16 cellular contexts compared by ENCODE assay signal in genomic region chr12:91127751-91128150, GRCh38. TPM values are rescaled to one million over a fixed set of nuclear protein-coding genes. Genes with fewer than 3 reads are reported as not detected.
DNase-seq lines count a peak whose midpoint lies in the region; ATAC-seq, FAIRE-seq and TF ChIP-seq lines count a peak whose summit lies in the region.
"Had no signal": no experiment of that assay in that cellular context is flagged by ENCODE, and none has a peak within 500 bp of the region (broad histone marks: within the 10 kb centered on the region; RNA-seq: fewer than 3 reads in every experiment).

No MANE protein-coding gene starts in this region.

- no peak overlapping the region for H2AK5ac ChIP-seq in mesenchymal stem cell (ENCODE audit: low read length, severe bottlenecking)

- H2BK12ac ChIP-seq in mesenchymal stem cell (ENCODE audit: low read length in 2 of 2) = no peak overlapping the region

- H3K4me3 Mint-ChIP-seq in Caco-2 (ENCODE audit: unreplicated experiment) = no peak overlapping the region

- H3K18ac ChIP-seq in mesenchymal stem cell (ENCODE audit: low read depth in 1 of 2, low read length in 2 of 2) = no peak overlapping the region

- no peak overlapping the region for H4K91ac ChIP-seq in mesenchymal stem cell (ENCODE audit: low read length)

- H2BK5ac ChIP-seq in mesenchymal stem cell (ENCODE audit: low read depth, low read length, poor library complexity, severe bottlenecking) = no peak overlapping the region

- ATAC-seq in GM12878 (peak; percentile 63), HG03025 (IDR thresholded peaks at IDR 0.05; ENCODE audit: low FRiP score, unreplicated experiment) (no peak)

- WGBS in GM12878 (ENCODE audit: insufficient coverage, insufficient replicate concordance, low lambda C conversion rate, missing lambda C conversion rate) = 0% methylated on average over 2 of the region's 3 CpGs
- 98% methylated on average over 1 of the region's 3 CpGs for WGBS in mesenchymal stem cell

- H3K4me2 ChIP-seq in GM12878 (ENCODE audit: control insufficient read depth, insufficient read depth) = no peak overlapping the region
- no peak overlapping the region for H3K4me2 ChIP-seq in mesenchymal stem cell (ENCODE audit: low read length, poor library complexity, severe bottlenecking)

- H2BK120ac ChIP-seq in mesenchymal stem cell (ENCODE audit: low read depth, low read length) = peak overlapping the region; percentile 87

- H3K36me3 ChIP-seq in Caco-2 (ENCODE audit: control insufficient read depth, insufficient read depth, low read length) (no peaks in the 10 kb centered on the region), GM12878 (ENCODE audit: control insufficient read depth in 2 of 2, insufficient read depth in 2 of 2, low read length in 1 of 2) (no peaks in the 10 kb centered on the region), mesenchymal stem cell (ENCODE audit: control insufficient read depth in 1 of 2, insufficient read depth in 2 of 2, low read depth in 1 of 2, low read length in 2 of 2) (no peaks in the 10 kb centered on the region)
- H3K36me3 ChIP-seq: transverse colon had no signal

- POLR2A ChIA-PET in Caco-2 (lab: Charles Lee) = no interaction called here
- POLR2A ChIA-PET in GM12878 (lab: Charles Lee) = no interaction called here

- TF ChIP-seq POLR2A in GM12878 (IDR thresholded peaks at IDR 0.05; ENCODE audit: low read depth, low read length) = no peak

- peaks cover 8% of the 10 kb centered on the region for H3K4me1 Mint-ChIP-seq in Caco-2 (ENCODE audit: low read depth, unreplicated experiment)

- TF ChIP-seq CTCF in Caco-2 (IDR thresholded peaks at IDR 0.05; ENCODE audit: insufficient read depth in 1 of 2, low read depth in 1 of 2, low read length in 1 of 2, severe bottlenecking in 1 of 2, unreplicated experiment in 1 of 2) (no peak), GM12878 (IDR thresholded peaks at IDR 0.05 in 2 of 3, conservative IDR thresholded peaks at IDR 0.05 in 1 of 3; ENCODE audit: control insufficient read depth in 2 of 3, extremely low read depth in 1 of 3, insufficient read depth in 1 of 3, low read depth in 3 of 3, low read length in 3 of 3) (no peak)

- no peak overlapping the region for H4K8ac ChIP-seq in mesenchymal stem cell (ENCODE audit: low read length)

- SMC1A ChIA-PET in GM12878 (lab: Charles Lee; ENCODE audit: uncharacterized antibody, unreplicated experiment) = no interaction called here

- no peak for TF ChIP-seq RAD21 in GM12878 (IDR thresholded peaks at IDR 0.05; ENCODE audit: insufficient read depth, low read depth, low read length)

- intact Hi-C loops in Caco-2 (cut with micrococcal nuclease; ENCODE audit: unreplicated experiment) (no loop called here), GM12878 (cut with micrococcal nuclease; ENCODE audit: unreplicated experiment) (no loop called here)

- no peak overlapping the region for H2AFZ ChIP-seq in GM12878 (ENCODE audit: control insufficient read depth, low read depth, low read length)
- no peak overlapping the region for H2AFZ ChIP-seq in mesenchymal stem cell (ENCODE audit: low read depth, low read length)

- H2BK15ac ChIP-seq in mesenchymal stem cell (ENCODE audit: low read depth, poor library complexity, severe bottlenecking) = no peak overlapping the region

- no peaks in the 10 kb centered on the region for H3K36me3 Mint-ChIP-seq in Caco-2 (ENCODE audit: insufficient read depth, unreplicated experiment)

- peak overlapping the region; percentile 21 for H3K27ac Mint-ChIP-seq in Caco-2 (ENCODE audit: unreplicated experiment)

- H3K27ac ChIP-seq in GM12878 (ENCODE audit: control insufficient read depth, insufficient read depth) (no peak overlapping the region), mesenchymal stem cell (ENCODE audit: low read length, poor library complexity, severe bottlenecking) (no peak overlapping the region)
- H3K27ac ChIP-seq: transverse colon had no signal

- H4K20me1 ChIP-seq in GM12878 (ENCODE audit: control insufficient read depth, insufficient read depth) = no peaks in the 10 kb centered on the region

- no peak overlapping the region for H3K23ac ChIP-seq in mesenchymal stem cell (ENCODE audit: low read length in 2 of 2)

- DNase-seq in Caco-2 = no peak
- DNase-seq in HT-29 (ENCODE audit: low spot score) = peak; percentile 71
- DNase-seq in GM12878 (ENCODE audit: low read depth, low spot score) = no peak
- peak; percentile 44 for DNase-seq in mesenchymal stem cell
- DNase-seq in hypothalamus (lab: John Stamatoyannopoulos, UW) = no peak
- no peak for DNase-seq in germinal center (ENCODE audit: low spot score)
- DNase-seq in activated T-cell treated with anti-CD3 and anti-CD28 coated beads, Interleukin-2, amount 50 U/mL, for 48 hours = no peak
- DNase-seq: activated gamma-delta T cell; effector memory CD4-positive, alpha-beta T cell; Kasumi-1; NCI-H2029; NCI-H82; transverse colon had no signal

- no peaks in the 10 kb centered on the region for H3K27me3 ChIP-seq in Caco-2 (replicated peaks; ENCODE audit: control insufficient read depth, insufficient read depth, low read length)
- no peaks in the 10 kb centered on the region for H3K27me3 ChIP-seq in GM12878 (replicated peaks in 1 of 2; ENCODE audit: control insufficient read depth in 2 of 2, insufficient read depth in 2 of 2, low read length in 1 of 2)
- no peaks in the 10 kb centered on the region for H3K27me3 ChIP-seq in mesenchymal stem cell (ENCODE audit: control insufficient read depth in 1 of 2, insufficient read depth in 1 of 2, low read length in 2 of 2)
- H3K27me3 ChIP-seq: transverse colon had no signal

- H3K9me3 ChIP-seq in Caco-2 (no peaks in the 10 kb centered on the region), GM12878 (replicated peaks; ENCODE audit: control insufficient read depth, insufficient read depth, low read length) (no peaks in the 10 kb centered on the region), mesenchymal stem cell (ENCODE audit: control insufficient read depth, low read length) (no peaks in the 10 kb centered on the region)
- H3K9me3 ChIP-seq: transverse colon had no signal

- no peaks in the 10 kb centered on the region for H3K79me1 ChIP-seq in mesenchymal stem cell (replicated peaks; ENCODE audit: low read length, poor library complexity, severe bottlenecking)

- in situ Hi-C loops in GM12878 (cut with MboI) = no loop called here

- RAD21 ChIA-PET in GM12878 (lab: Charles Lee; ENCODE audit: unreplicated experiment) = no interaction called here

- no peaks in the 10 kb centered on the region for H3K9me3 Mint-ChIP-seq in Caco-2 (ENCODE audit: unreplicated experiment)

- no peaks in the 10 kb centered on the region for H3K27me3 Mint-ChIP-seq in Caco-2 (ENCODE audit: insufficient read depth, unreplicated experiment)

- BruUV-seq in Caco-2 (replicated peaks; lab: Mats Ljungman, UMichigan) (no TSS peak), GM12878 (replicated peaks; lab: Mats Ljungman, UMichigan) (no TSS peak)

- H3K4ac ChIP-seq in mesenchymal stem cell (ENCODE audit: low read depth in 1 of 2, low read length in 2 of 2) = no peak overlapping the region

- CTCF ChIA-PET in Caco-2 (lab: Charles Lee) (no interaction called here), GM12878 (lab: Yijun Ruan, JAX) (no interaction called here)

- no peak overlapping the region for H3K4me3 ChIP-seq in Caco-2 (ENCODE audit: low read depth, low read length)
- no peak overlapping the region for H3K4me3 ChIP-seq in GM12878
- H3K4me3 ChIP-seq in mesenchymal stem cell (ENCODE audit: insufficient read depth in 1 of 2, low read depth in 1 of 2, low read length in 2 of 2) = no peak overlapping the region
- H3K4me3 ChIP-seq: transverse colon had no signal

- H3K9ac ChIP-seq in GM12878 (ENCODE audit: control insufficient read depth, insufficient read depth, low read length) (no peak overlapping the region), mesenchymal stem cell (ENCODE audit: low read length) (peak overlapping the region; percentile 45)

- H3K79me2 ChIP-seq in GM12878 (ENCODE audit: control insufficient read depth, insufficient read depth, low read length) = no peaks in the 10 kb centered on the region

- no peak for FAIRE-seq in GM12878 (lab: Jason Lieb, UNC)
- FAIRE-seq: GM19239, keratinocyte had no signal

- H3K14ac ChIP-seq in mesenchymal stem cell (ENCODE audit: low read length in 2 of 2) = no peak overlapping the region

- TF ChIP-seq EP300 in GM12878 (IDR thresholded peaks at IDR 0.05; ENCODE audit: borderline replicate concordance in 1 of 2, control insufficient read depth in 1 of 2, low read depth in 2 of 2, low read length in 2 of 2) = no peak

- H3K4me1 ChIP-seq in Caco-2 (peaks cover 12% of the 10 kb centered on the region; the same call in 1 of the 2 replicates), GM12878 (ENCODE audit: control insufficient read depth, insufficient read depth, low read length) (no peaks in the 10 kb centered on the region), mesenchymal stem cell (ENCODE audit: control insufficient read depth, insufficient read depth, low read depth, low read length) (no peaks in the 10 kb centered on the region)

RNA-seq across cellular contexts. Expression of gene LUM, which starts 16.5 kb away (rescaled TPM):
- total RNA-seq in Caco-2 (2022) (4.5 and 7.0 TPM in 2 replicates), GM12878 (2014; rRNA removed) (not detected in 2 replicates), GM12878 (2014; rRNA removed; fragmentation: Illumina TruSeq; extraction: Trizol) (not detected in 2 replicates), GM12878 (2021) (0.31 and 0.37 TPM in 2 replicates)
- total RNA-seq in HT-29 (2014; rRNA removed; shearing (Covaris generic)) = 0.10 and 0.63 TPM in 2 replicates
- not detected in 2 replicates for total RNA-seq in GM12878 (2013; cell fraction: nucleolus; rRNA removed)
- not detected for polyA plus RNA-seq in GM12878 (2011; ENCODE audit: low read depth)
- polyA plus RNA-seq in GM12878 (2011; rRNA removed) (not detected in 2 replicates), GM12878 (2014; fragmentation: Illumina TruSeq; extraction: Trizol) (not detected in 2 replicates), GM12878 (2014; fragmentation: Nextera tagmentation; extraction: Ambion mirVana) (not detected), GM12878 (2014; rRNA removed) (not detected in 2 replicates), GM12878 (2016; fragmentation: Nextera tagmentation; extraction: Ambion mirVana) (under 1 TPM in 1 of 2 experiments, not detected in 1; 0.09 TPM)
- polyA plus RNA-seq in GM12878 (2011; cell fraction: cytosol; rRNA removed) = not detected in 2 replicates
- polyA plus RNA-seq in GM12878 (2011; cell fraction: nucleus; rRNA removed) = not detected in 2 replicates
- polyA plus RNA-seq in GM12878 (2012) = not detected in 2 replicates
- not detected in 2 replicates for polyA minus RNA-seq in GM12878 (2011; rRNA and poly(A)+ RNA removed)
- not detected in 2 replicates for polyA minus RNA-seq in GM12878 (2011; cell fraction: cytosol; rRNA and poly(A)+ RNA removed)
- polyA minus RNA-seq in GM12878 (2011; cell fraction: nucleus; rRNA and poly(A)+ RNA removed) = not detected in 2 replicates
- 1,035 TPM for polyA plus RNA-seq in mesenchymal stem cell (2013, experiment 1 of 2)
- polyA plus RNA-seq in mesenchymal stem cell (2013, experiment 2 of 2) = 1,084 TPM

RNA-seq across cellular contexts. Expression of gene DCN, which starts 54.9 kb away (rescaled TPM):
- total RNA-seq in Caco-2 (2022) (0.95 TPM in 1 of 2 replicates, not detected in the other), GM12878 (2014; rRNA removed) (not detected in 2 replicates), GM12878 (2014; rRNA removed; fragmentation: Illumina TruSeq; extraction: Trizol) (not detected in 2 replicates), GM12878 (2021) (1.5 and 2.1 TPM in 2 replicates)
- total RNA-seq in HT-29 (2014; rRNA removed; shearing (Covaris generic)) = not detected in 2 replicates
- total RNA-seq in GM12878 (2013; cell fraction: nucleolus; rRNA removed) = not detected in 2 replicates
- polyA plus RNA-seq in GM12878 (2011; ENCODE audit: low read depth) = not detected
- polyA plus RNA-seq in GM12878 (2011; rRNA removed) (not detected in 2 replicates), GM12878 (2014; fragmentation: Illumina TruSeq; extraction: Trizol) (0.07 TPM in 1 of 2 replicates, not detected in the other), GM12878 (2014; fragmentation: Nextera tagmentation; extraction: Ambion mirVana) (not detected), GM12878 (2014; rRNA removed) (not detected in 2 replicates), GM12878 (2016; fragmentation: Nextera tagmentation; extraction: Ambion mirVana) (under 1 TPM; 0.60 to 0.91 TPM)
- polyA plus RNA-seq in GM12878 (2011; cell fraction: cytosol; rRNA removed) = not detected in 2 replicates
- not detected in 2 replicates for polyA plus RNA-seq in GM12878 (2011; cell fraction: nucleus; rRNA removed)
- not detected in 2 replicates for polyA plus RNA-seq in GM12878 (2012)
- polyA minus RNA-seq in GM12878 (2011; rRNA and poly(A)+ RNA removed) = not detected in 2 replicates
- polyA minus RNA-seq in GM12878 (2011; cell fraction: cytosol; rRNA and poly(A)+ RNA removed) = not detected in 2 replicates
- polyA minus RNA-seq in GM12878 (2011; cell fraction: nucleus; rRNA and poly(A)+ RNA removed) = not detected in 2 replicates
- polyA plus RNA-seq in mesenchymal stem cell (2013, experiment 1 of 2) = 62.6 TPM
- polyA plus RNA-seq in mesenchymal stem cell (2013, experiment 2 of 2) = 61.6 TPM

Comparison
In these comparisons a context has a peak if more than half of its experiments do, and no peak if none do; other contexts are left out.
1. DNase-seq: peak in HT-29 (single experiment) and mesenchymal stem cell (single experiment); none in Caco-2 (0 of 2), GM12878 (single experiment), hypothalamus (0 of 51), germinal center (single experiment) and activated T-cell treated with anti-CD3 and anti-CD28 coated beads, Interleukin-2, amount 50 U/mL, for 48 hours (0 of 2).